ENCODE assay signal across 12 cellular contexts in genomic region chr20:50107086-50107645, GRCh38. TPM values are rescaled to one million over a fixed set of nuclear protein-coding genes. Genes with fewer than 3 reads are reported as not detected.
DNase-seq lines count a peak whose midpoint lies in the region; ATAC-seq and TF ChIP-seq lines count a peak whose summit lies in the region.
"Had no signal": no experiment of that assay in that cellular context is flagged by ENCODE, and none has a peak within 500 bp of the region (broad histone marks: within the 10 kb centered on the region; RNA-seq: fewer than 3 reads in every experiment).

No MANE protein-coding gene starts in this region.

- H3K79me2 ChIP-seq in Loucy (ENCODE audit: insufficient read depth, low read length): peaks cover 91% of the 10 kb centered on the region

- CTCF ChIA-PET in CD8-positive, alpha-beta T cell (lab: Charles Lee): interaction anchor here (1.1 to 2.1 kb wide), 5 partner anchors 14 to 128 kb away, joined by 4 to 8 read pairs (median 6); no protein-coding TSS in a partner anchor

- H3K4me2 ChIP-seq in Loucy (ENCODE audit: low read depth, low read length, poor library complexity, severe bottlenecking): peak overlapping the region; percentile 72

- POLR2A ChIA-PET in CD8-positive, alpha-beta T cell (lab: Charles Lee): interaction anchor here (0.6 kb wide), 1 partner anchor 1434 kb away, joined by 3 read pairs; no protein-coding TSS in a partner anchor

- H3K27ac ChIP-seq in CD8-positive, alpha-beta T cell (ENCODE audit: low read depth, low read length): no peak overlapping the region
- peak overlapping the region; percentile 4 for H3K27ac ChIP-seq in rectal smooth muscle tissue (ENCODE audit: low read depth, low read length)

- peaks cover 13% of the 10 kb centered on the region for H3F3A ChIP-seq in Loucy (ENCODE audit: low read depth)

- H3K36me3 ChIP-seq in CD8-positive, alpha-beta T cell (ENCODE audit: insufficient read depth, low read length): peaks cover 6% of the 10 kb centered on the region
- peaks cover 2% of the 10 kb centered on the region; the same call in 1 of the 2 replicates for H3K36me3 ChIP-seq in Loucy (ENCODE audit: insufficient read depth, low read length)
- no peaks in the 10 kb centered on the region for H3K36me3 ChIP-seq in rectal smooth muscle tissue (ENCODE audit: control insufficient read depth, insufficient read depth, low read length)
- H3K36me3 ChIP-seq: ascending aorta had no signal

- no peaks in the 10 kb centered on the region for H3K27me3 Mint-ChIP-seq in CD8-positive, alpha-beta T cell (ENCODE audit: low read depth)
- peaks cover 8% of the 10 kb centered on the region for H3K27me3 Mint-ChIP-seq in endothelial cell (ENCODE audit: unreplicated experiment)

- peaks cover 81% of the 10 kb centered on the region for H4K20me1 ChIP-seq in Loucy (ENCODE audit: insufficient read depth, low read length, poor library complexity, severe bottlenecking)

- TF ChIP-seq CTCF in CD8-positive, alpha-beta T cell (IDR thresholded peaks at IDR 0.05): no peak
- TF ChIP-seq CTCF in Loucy (conservative IDR thresholded peaks at IDR 0.05; ENCODE audit: low read length) (no peak), endothelial cell (IDR thresholded peaks at IDR 0.05; ENCODE audit: unreplicated experiment) (no peak)

- no peak overlapping the region for H3K4me3 ChIP-seq in CD8-positive, alpha-beta T cell (ENCODE audit: low read depth, low read length)
- H3K4me3 ChIP-seq in Loucy (ENCODE audit: low read length, poor library complexity, severe bottlenecking) (no peak overlapping the region), rectal smooth muscle tissue (ENCODE audit: low read length) (no peak overlapping the region)
- H3K4me3 ChIP-seq: ascending aorta had no signal

- H3K4me1 ChIP-seq in CD8-positive, alpha-beta T cell (ENCODE audit: insufficient read depth, low read length): peaks cover 59% of the 10 kb centered on the region
- H3K4me1 ChIP-seq in Loucy (ENCODE audit: insufficient read depth, low read length, poor library complexity, severe bottlenecking): peaks cover 55% of the 10 kb centered on the region
- peaks cover 30% of the 10 kb centered on the region for H3K4me1 ChIP-seq in rectal smooth muscle tissue (ENCODE audit: control insufficient read depth, insufficient read depth, low read length)

- H3K9me3 Mint-ChIP-seq in CD8-positive, alpha-beta T cell: no peaks in the 10 kb centered on the region
- no peaks in the 10 kb centered on the region for H3K9me3 Mint-ChIP-seq in endothelial cell (ENCODE audit: unreplicated experiment)
- H3K9me3 Mint-ChIP-seq: mesothelial cell of epicardium had no signal

- intact Hi-C loops in CD8-positive, alpha-beta T cell (cut with DNase I, micrococcal nuclease): no loop called here

- peaks cover 38% of the 10 kb centered on the region for H3K36me3 Mint-ChIP-seq in CD8-positive, alpha-beta T cell
- peaks cover 14% of the 10 kb centered on the region for H3K36me3 Mint-ChIP-seq in endothelial cell (ENCODE audit: low read depth, unreplicated experiment)

- H2AFZ ChIP-seq in Loucy (ENCODE audit: low read length): no peak overlapping the region

- peak overlapping the region; percentile 55 for H3K27ac Mint-ChIP-seq in CD8-positive, alpha-beta T cell
- peak overlapping the region; percentile 61 for H3K27ac Mint-ChIP-seq in endothelial cell (ENCODE audit: unreplicated experiment)

- no peaks in the 10 kb centered on the region for H3K27me3 ChIP-seq in CD8-positive, alpha-beta T cell (ENCODE audit: insufficient read depth, low read length)
- H3K27me3 ChIP-seq in Loucy (ENCODE audit: insufficient read depth, low read length, poor library complexity, severe bottlenecking) (no peaks in the 10 kb centered on the region), rectal smooth muscle tissue (ENCODE audit: control insufficient read depth, insufficient read depth, low read length) (no peaks in the 10 kb centered on the region)
- H3K27me3 ChIP-seq: ascending aorta had no signal

- H3K9ac ChIP-seq in Loucy (ENCODE audit: low read depth, low read length, poor library complexity, severe bottlenecking) (no peak overlapping the region), rectal smooth muscle tissue (ENCODE audit: low read length) (no peak overlapping the region)

- no peak for DNase-seq in CD8-positive, alpha-beta T cell
- DNase-seq in endothelial cell (ENCODE audit: low spot score) (no peak), DMS153 (lab: John Stamatoyannopoulos, UW) (no peak), HCEC 1CT (no peak), OCI-M1 (lab: John Stamatoyannopoulos, UW) (no peak)
- DNase-seq: effector CD8-positive, alpha-beta T cell; PC-3 had no signal

- H3K9me3 ChIP-seq in CD8-positive, alpha-beta T cell (ENCODE audit: low read length): no peaks in the 10 kb centered on the region
- H3K9me3 ChIP-seq in Loucy (ENCODE audit: insufficient read depth, low read depth, low read length): no peaks in the 10 kb centered on the region
- H3K9me3 ChIP-seq: ascending aorta had no signal

- no peaks in the 10 kb centered on the region for H3K9me2 ChIP-seq in Loucy (replicated peaks; ENCODE audit: low read depth, low read length)

- H3K4me3 Mint-ChIP-seq in CD8-positive, alpha-beta T cell: no peak overlapping the region
- H3K4me3 Mint-ChIP-seq in endothelial cell (ENCODE audit: unreplicated experiment): peak overlapping the region; percentile 42
- H3K4me3 Mint-ChIP-seq: mesothelial cell of epicardium had no signal

- no peak for ATAC-seq in CD8-positive, alpha-beta T cell
- no peak for ATAC-seq in HG02798 (IDR thresholded peaks at IDR 0.05; ENCODE audit: poor library complexity, unreplicated experiment)
- ATAC-seq: PC-3 had no signal

- peaks cover 81% of the 10 kb centered on the region for H3K4me1 Mint-ChIP-seq in CD8-positive, alpha-beta T cell (ENCODE audit: low read depth)
- H3K4me1 Mint-ChIP-seq in endothelial cell (ENCODE audit: unreplicated experiment): peaks cover 46% of the 10 kb centered on the region

RNA-seq across cellular contexts. Expression of gene UBE2V1, which starts 5.8 kb away (rescaled TPM):
- total RNA-seq in CD8-positive, alpha-beta T cell: 100 to 1,000 TPM; 108 to 112 TPM
- 223 TPM for total RNA-seq in endothelial cell (ENCODE audit: unreplicated experiment)

RNA-seq across cellular contexts. Expression of gene PEDS1, which starts 46.4 kb away (rescaled TPM):
- total RNA-seq in CD8-positive, alpha-beta T cell: 10 to 100 TPM; 19.0 to 20.8 TPM
- total RNA-seq in endothelial cell (ENCODE audit: unreplicated experiment): 39.7 TPM
